ENCODE assay signal across 1 cellular context in genomic region chr21:38766987-38767722, GRCh38.
TF ChIP-seq lines count a peak whose summit lies in the region.

No MANE protein-coding gene starts in this region.

TF ChIP-seq in SK-N-SH, 30 proteins besides CTCF, POLR2A, EP300 and RAD21 (continued from another document):
- TF ChIP-seq MEF2A (IDR thresholded peaks at IDR 0.05; ENCODE audit: borderline replicate concordance, low read depth) (no peak), RFX5 (IDR thresholded peaks at IDR 0.05; ENCODE audit: low read length) (no peak), NFIC (IDR thresholded peaks at IDR 0.05; ENCODE audit: borderline replicate concordance) (no peak), FOXM1 (IDR thresholded peaks at IDR 0.05; ENCODE audit: low read depth) (no peak)
